In the genomic region with DNA sequence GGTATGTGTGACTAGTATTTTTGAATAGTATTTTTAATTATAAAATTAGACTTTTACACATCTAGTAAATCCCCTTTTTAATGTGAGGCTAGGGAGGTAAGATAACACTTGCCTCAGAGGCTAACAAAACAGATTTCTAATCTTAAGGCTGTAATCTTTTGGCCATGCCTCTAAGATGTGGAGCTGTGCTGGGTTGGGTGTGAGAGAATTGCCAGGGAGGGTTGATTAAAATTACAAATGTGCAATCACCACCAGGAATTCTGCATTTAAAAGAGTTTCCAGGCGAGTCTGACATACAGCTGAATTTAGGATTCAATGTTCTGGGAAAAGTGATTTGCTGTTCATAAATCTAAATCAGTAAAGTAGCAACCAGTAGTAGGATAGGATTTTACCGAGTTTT, we compare ENCODE assay signal across 18 cellular contexts.
DNase-seq lines count a peak whose midpoint lies in the region; ATAC-seq, FAIRE-seq and TF ChIP-seq lines count a peak whose summit lies in the region.
"Had no signal": no experiment of that assay in that cellular context is flagged by ENCODE, and none has a peak within 500 bp of the region (broad histone marks: within the 10 kb centered on the region; RNA-seq: fewer than 3 reads in every experiment).

No MANE protein-coding gene starts in this region.

- H3K23ac ChIP-seq in H9 (ENCODE audit: insufficient read length, low read depth, low read length) (no peak overlapping the region), H1 (ENCODE audit: insufficient read length) (no peak overlapping the region)

- H4K8ac ChIP-seq in H9 (replicated peaks; ENCODE audit: insufficient read length, low read depth, low read length): no peak overlapping the region
- no peak overlapping the region for H4K8ac ChIP-seq in H1 (ENCODE audit: extremely low read depth, insufficient read depth, low read length)

- H3K23me2 ChIP-seq in H9 (ENCODE audit: insufficient read length, low read depth, low read length, poor library complexity, severe bottlenecking) (no peaks in the 10 kb centered on the region), H1 (ENCODE audit: low read depth, low read length) (no peaks in the 10 kb centered on the region; the same call in 1 of the 2 replicates)

- no peak overlapping the region for H3K18ac ChIP-seq in H9 (ENCODE audit: insufficient read length, low read depth, low read length)
- no peak overlapping the region; the same call in 1 of the 2 replicates for H3K18ac ChIP-seq in H1 (ENCODE audit: extremely low read depth, low read length)

- TF ChIP-seq CTCF in H9 (conservative IDR thresholded peaks at IDR 0.05) (no peak), H1 (IDR thresholded peaks at IDR 0.05; ENCODE audit: control extremely low read depth in 1 of 3, insufficient read depth in 1 of 3, low read depth in 1 of 3, low read length in 3 of 3) (no peak), neural progenitor cell (IDR thresholded peaks at IDR 0.05) (no peak), suprapubic skin (IDR thresholded peaks at IDR 0.05) (no peak)

- H3K4me2 ChIP-seq in H9 (ENCODE audit: insufficient read depth, insufficient read length, low read length) (no peak overlapping the region), H1 (ENCODE audit: insufficient read depth in 1 of 2, low read depth in 2 of 2, low read length in 2 of 2) (peak overlapping the region; percentile 11 to 35; a peak in 2 of 4 replicates), neural progenitor cell (no peak overlapping the region)
- H3K4me2 ChIP-seq: BLaER1 treated with 17β-estradiol and CSF1 and Interleukin-3, amounts not matched to agents 10 nM and 100 nM had no signal

- H2BK20ac ChIP-seq in H9 (ENCODE audit: low read depth, low read length, poor library complexity, severe bottlenecking): no peak overlapping the region
- H2BK20ac ChIP-seq in H1 (ENCODE audit: low read length): no peak overlapping the region

- H3T11ph ChIP-seq in H9 (ENCODE audit: low read length): no peak overlapping the region

- H4K20me1 ChIP-seq in H9 (ENCODE audit: control insufficient read depth, insufficient read depth, insufficient read length): no peaks in the 10 kb centered on the region
- H4K20me1 ChIP-seq in H1 (replicated peaks in 1 of 2; ENCODE audit: control insufficient read depth in 1 of 2, insufficient read depth in 2 of 2, low read length in 2 of 2): no peaks in the 10 kb centered on the region
- H4K20me1 ChIP-seq in neural progenitor cell (ENCODE audit: low read depth): no peaks in the 10 kb centered on the region
- H4K20me1 ChIP-seq: BLaER1 treated with 17β-estradiol and CSF1 and Interleukin-3, amounts not matched to agents 10 nM and 100 nM had no signal

- H3K27me3 Mint-ChIP-seq in H9 (ENCODE audit: low read depth): no peaks in the 10 kb centered on the region
- peaks cover 2% of the 10 kb centered on the region for H3K27me3 Mint-ChIP-seq in neural progenitor cell (ENCODE audit: insufficient read depth, low read depth)

- H3K27me3 ChIP-seq in H9 (ENCODE audit: insufficient read depth, low read length) (no peaks in the 10 kb centered on the region), HUES64 (ENCODE audit: insufficient read depth, low read length) (no peaks in the 10 kb centered on the region), H1 (replicated peaks in 1 of 4; ENCODE audit: control insufficient read depth in 3 of 4, extremely low read depth in 1 of 4, insufficient read depth in 3 of 4, low read length in 3 of 4) (no peaks in the 10 kb centered on the region), neural progenitor cell (no peaks in the 10 kb centered on the region), suprapubic skin (no peaks in the 10 kb centered on the region)
- H3K27me3 ChIP-seq: BLaER1 treated with 17β-estradiol and CSF1 and Interleukin-3, amounts not matched to agents 10 nM and 100 nM had no signal

- H3K4me1 Mint-ChIP-seq in H9 (peaks cover 22 to 26% of the 10 kb centered on the region in 2 experiments), neural progenitor cell (peaks cover 14% of the 10 kb centered on the region)
- H3K4me1 Mint-ChIP-seq: B cell had no signal

- H2AK5ac ChIP-seq in H9 (ENCODE audit: insufficient read length, low read length) (no peak overlapping the region), H1 (ENCODE audit: low read depth, low read length) (no peak overlapping the region)

- H3K4ac ChIP-seq in H9 (ENCODE audit: low read depth, low read length): no peak overlapping the region
- no peak overlapping the region for H3K4ac ChIP-seq in H1 (replicated peaks; ENCODE audit: insufficient read length, low read depth, low read length)

- no peak overlapping the region for H2AFZ ChIP-seq in H9 (ENCODE audit: low read length)
- no peak overlapping the region for H2AFZ ChIP-seq in H1 (ENCODE audit: low read length)
- no peak overlapping the region for H2AFZ ChIP-seq in neural progenitor cell (replicated peaks)

- no CpG with 5 or more reads among the region's 2 CpGs for WGBS in H9 (ENCODE audit: extremely low coverage, insufficient read length, low lambda C conversion rate)
- WGBS in HUES64: 48% methylated on average over 2 of the region's 2 CpGs
- 15% methylated on average over 2 of the region's 2 CpGs; no CpG with 5 or more reads in 1 of the 2 experiments for WGBS in H1 (ENCODE audit: extremely low coverage in 1 of 2, insufficient coverage in 1 of 2, insufficient read length in 1 of 2, insufficient replicate concordance in 2 of 2, low coverage in 1 of 2, low lambda C conversion rate in 2 of 2, missing lambda C conversion rate in 1 of 2), 2 experiments
- 52% methylated on average over 2 of the region's 2 CpGs for WGBS in suprapubic skin

- H4K5ac ChIP-seq in H9 (ENCODE audit: insufficient read length, low read depth, low read length) (no peak overlapping the region), H1 (ENCODE audit: insufficient read length, low read depth, low read length) (peak overlapping the region; percentile 77)

- TF ChIP-seq EP300 in H1 (IDR thresholded peaks at IDR 0.05; ENCODE audit: borderline replicate concordance in 1 of 2, low read depth in 2 of 2, low read length in 2 of 2) (no peak), suprapubic skin (IDR thresholded peaks at IDR 0.05) (no peak)

- H3K9ac ChIP-seq in H9 (ENCODE audit: extremely low read depth, insufficient read length, low read length) (no peak overlapping the region), HUES64 (ENCODE audit: low read depth, low read length) (no peak overlapping the region), H1 (replicated peaks in 1 of 4; ENCODE audit: extremely low read depth in 1 of 4, low read depth in 3 of 4, low read length in 3 of 4) (no peak overlapping the region), neural progenitor cell (no peak overlapping the region)
- H3K9ac ChIP-seq: BLaER1 treated with 17β-estradiol and CSF1 and Interleukin-3, amounts not matched to agents 10 nM and 100 nM had no signal

- no peak for FAIRE-seq in H1 (lab: Jason Lieb, UNC)
- FAIRE-seq: GM12878, K562 had no signal

- no peak for TF ChIP-seq RAD21 in H1 (IDR thresholded peaks at IDR 0.05 in 1 of 2, conservative IDR thresholded peaks at IDR 0.05 in 1 of 2; ENCODE audit: low read depth in 2 of 2, low read length in 2 of 2)

- H2BK5ac ChIP-seq in H9 (ENCODE audit: insufficient read length, low read length) (no peak overlapping the region), H1 (ENCODE audit: low read depth, low read length) (no peak overlapping the region)

- POLR2A ChIA-PET in H1 (lab: Charles Lee; ENCODE audit: partially characterized antibody): interaction anchor here (0.9 kb wide), 1 partner anchor 190 kb away, joined by 3 read pairs; no protein-coding TSS in a partner anchor

- H3K56ac ChIP-seq in H9 (ENCODE audit: insufficient read length, low read depth, low read length): no peak overlapping the region
- H3K56ac ChIP-seq in H1 (replicated peaks; ENCODE audit: insufficient read length, low read depth, low read length): peak overlapping the region; percentile 13

- no peaks in the 10 kb centered on the region for H3K79me1 ChIP-seq in H9 (ENCODE audit: insufficient read depth, low read depth, low read length, poor library complexity, severe bottlenecking)
- no peaks in the 10 kb centered on the region for H3K79me1 ChIP-seq in H1 (ENCODE audit: low read depth, low read length)

- no peaks in the 10 kb centered on the region for H3F3A ChIP-seq in neural progenitor cell (ENCODE audit: low read depth)

- H3K9me3 ChIP-seq in H9 (ENCODE audit: control insufficient read depth, low read depth, low read length) (no peaks in the 10 kb centered on the region), HUES64 (ENCODE audit: insufficient read depth, low read depth, low read length) (no peaks in the 10 kb centered on the region), H1 (ENCODE audit: insufficient read depth in 2 of 2, low read depth in 1 of 2, low read length in 1 of 2) (no peaks in the 10 kb centered on the region), neural progenitor cell (ENCODE audit: low read depth) (peaks cover under 1% of the 10 kb centered on the region), suprapubic skin (no peaks in the 10 kb centered on the region)

- H2BK12ac ChIP-seq in H9 (ENCODE audit: insufficient read length, low read depth, low read length) (no peak overlapping the region), H1 (ENCODE audit: low read depth, low read length) (no peak overlapping the region)

- no peak overlapping the region for H4K91ac ChIP-seq in H9 (ENCODE audit: insufficient read length, low read depth, low read length)
- no peak overlapping the region for H4K91ac ChIP-seq in H1 (replicated peaks; ENCODE audit: insufficient read length, low read length)

- H3K9me3 Mint-ChIP-seq in H9 (peaks cover 0 to 1% of the 10 kb centered on the region in 2 experiments; a peak in 1 of 5 replicates), neural progenitor cell (peaks cover 2% of the 10 kb centered on the region)
- H3K9me3 Mint-ChIP-seq: CD8-positive, alpha-beta T cell; HFFc6 had no signal

- H3K36me3 Mint-ChIP-seq in H9 (ENCODE audit: insufficient read depth in 1 of 3, low read depth in 3 of 3) (no peaks in the 10 kb centered on the region), neural progenitor cell (no peaks in the 10 kb centered on the region)
- H3K36me3 Mint-ChIP-seq: CD8-positive, alpha-beta T cell had no signal

- H2BK120ac ChIP-seq in H9 (ENCODE audit: low read depth, low read length, poor library complexity, severe bottlenecking) (no peak overlapping the region), H1 (replicated peaks; ENCODE audit: low read depth, low read length) (no peak overlapping the region)

- no peak overlapping the region for H3K4me3 ChIP-seq in HUES64 (ENCODE audit: low read length)
- 0 out of 8 replicates have a peak overlapping the region, but pooled peaks of 1 of the 4 experiments have one; percentile 3 for H3K4me3 ChIP-seq in H1 (ENCODE audit: extremely low read depth in 1 of 4, insufficient read depth in 2 of 4, low read depth in 3 of 4, low read length in 4 of 4)
- H3K4me3 ChIP-seq in neural progenitor cell: no peak overlapping the region
- no peak overlapping the region for H3K4me3 ChIP-seq in suprapubic skin
- H3K4me3 ChIP-seq: BLaER1 treated with 17β-estradiol and CSF1 and Interleukin-3, amounts not matched to agents 10 nM and 100 nM; GM12878; K562 had no signal

- no peaks in the 10 kb centered on the region for H3K79me2 ChIP-seq in H9 (ENCODE audit: insufficient read depth, low read length)
- H3K79me2 ChIP-seq in H1 (ENCODE audit: control insufficient read depth in 1 of 2, insufficient read depth in 2 of 2, low read length in 2 of 2): no peaks in the 10 kb centered on the region
- no peaks in the 10 kb centered on the region for H3K79me2 ChIP-seq in neural progenitor cell (ENCODE audit: low read depth)

- CTCF ChIA-PET in H1 (lab: Charles Lee; ENCODE audit: partially characterized antibody): interaction anchor here (1.0 to 4.4 kb wide), 4 partner anchors 10 to 265 kb away, joined by 3 to 34 read pairs (median 4); no protein-coding TSS in a partner anchor

- H3K4me1 ChIP-seq in H9 (ENCODE audit: insufficient read depth, low read length) (no peaks in the 10 kb centered on the region), HUES64 (ENCODE audit: insufficient read depth, low read length) (peaks cover 13% of the 10 kb centered on the region), H1 (replicated peaks in 1 of 4; ENCODE audit: control insufficient read depth in 3 of 4, insufficient read depth in 4 of 4, low read length in 3 of 4) (peaks cover 0 to 12% (median 1%) of the 10 kb centered on the region in 4 experiments; a peak in 1 of 7 replicates), neural progenitor cell (no peaks in the 10 kb centered on the region), suprapubic skin (no peaks in the 10 kb centered on the region)
- H3K4me1 ChIP-seq: BLaER1 treated with 17β-estradiol and CSF1 and Interleukin-3, amounts not matched to agents 10 nM and 100 nM had no signal

- H3K36me3 ChIP-seq in HUES64 (ENCODE audit: insufficient read depth, low read length) (no peaks in the 10 kb centered on the region), H1 (ENCODE audit: control insufficient read depth in 2 of 4, insufficient read depth in 4 of 4, low read length in 3 of 4) (no peaks in the 10 kb centered on the region), neural progenitor cell (no peaks in the 10 kb centered on the region), suprapubic skin (no peaks in the 10 kb centered on the region)
- H3K36me3 ChIP-seq: BLaER1 treated with 17β-estradiol and CSF1 and Interleukin-3, amounts not matched to agents 10 nM and 100 nM had no signal

- no peak for ATAC-seq in HG02870 (IDR thresholded peaks at IDR 0.05; ENCODE audit: unreplicated experiment)
- ATAC-seq: CD8-positive, alpha-beta T cell; GM12878; HCT116; K562 had no signal

- no peak overlapping the region for H3K14ac ChIP-seq in H9 (ENCODE audit: insufficient read depth, low read length)
- H3K14ac ChIP-seq in H1 (ENCODE audit: insufficient read length): no peak overlapping the region

- peak overlapping the region; percentile 81 to 93 (median 87); a peak in 4 of 7 replicates for H3K27ac Mint-ChIP-seq in H9
- H3K27ac Mint-ChIP-seq in neural progenitor cell: peak overlapping the region; percentile 94
- H3K27ac Mint-ChIP-seq: B cell; CD8-positive, alpha-beta T cell; HFFc6 had no signal

- H2BK15ac ChIP-seq in H9 (ENCODE audit: low read depth, low read length) (no peak overlapping the region), H1 (ENCODE audit: low read length) (no peak overlapping the region)

- TF ChIP-seq POLR2A in H1 (IDR thresholded peaks at IDR 0.05; ENCODE audit: control extremely low read depth in 1 of 2, low read depth in 2 of 2, low read length in 2 of 2) (no peak), suprapubic skin (IDR thresholded peaks at IDR 0.05) (no peak)

- DNase-seq in H9 (no peak), H1 (ENCODE audit: low read depth in 1 of 2, low spot score in 2 of 2) (no peak), neural progenitor cell (ENCODE audit: low spot score) (no peak), suprapubic skin (ENCODE audit: low spot score in 2 of 2) (no peak), occipital lobe (lab: John Stamatoyannopoulos, UW) (no peak)
- DNase-seq: Calu3; CD8-positive, alpha-beta T cell; DMS79 treated with DMSO at 0.1 percent for 48 hours; GF-D8; HFFc6; IMR-90 had no signal

- peak overlapping the region in 1 of 2 experiments; percentile 49; a peak in 1 of 5 replicates for H3K4me3 Mint-ChIP-seq in H9
- no peak overlapping the region for H3K4me3 Mint-ChIP-seq in neural progenitor cell
- H3K4me3 Mint-ChIP-seq: B cell; CD8-positive, alpha-beta T cell; HFFc6 had no signal

- H3K27ac ChIP-seq in H9 (ENCODE audit: insufficient read length, low read depth, low read length) (no peak overlapping the region), HUES64 (ENCODE audit: low read depth, low read length) (peak overlapping the region; percentile 14; the same call in 1 of the 2 replicates), H1 (ENCODE audit: low read depth, low read length) (no peak overlapping the region), neural progenitor cell (no peak overlapping the region), suprapubic skin (no peak overlapping the region)
- H3K27ac ChIP-seq: BLaER1 treated with 17β-estradiol and CSF1 and Interleukin-3, amounts not matched to agents 10 nM and 100 nM had no signal

Comparison
In these comparisons a context has a peak if more than half of its experiments do, and no peak if none do; other contexts are left out.
1. H3K4me2 ChIP-seq: peak in H1 (2 of 2); none in H9 (single experiment) and neural progenitor cell (single experiment).